Comparison of ENCODE assay signal across 2 cellular contexts in the genomic region with DNA sequence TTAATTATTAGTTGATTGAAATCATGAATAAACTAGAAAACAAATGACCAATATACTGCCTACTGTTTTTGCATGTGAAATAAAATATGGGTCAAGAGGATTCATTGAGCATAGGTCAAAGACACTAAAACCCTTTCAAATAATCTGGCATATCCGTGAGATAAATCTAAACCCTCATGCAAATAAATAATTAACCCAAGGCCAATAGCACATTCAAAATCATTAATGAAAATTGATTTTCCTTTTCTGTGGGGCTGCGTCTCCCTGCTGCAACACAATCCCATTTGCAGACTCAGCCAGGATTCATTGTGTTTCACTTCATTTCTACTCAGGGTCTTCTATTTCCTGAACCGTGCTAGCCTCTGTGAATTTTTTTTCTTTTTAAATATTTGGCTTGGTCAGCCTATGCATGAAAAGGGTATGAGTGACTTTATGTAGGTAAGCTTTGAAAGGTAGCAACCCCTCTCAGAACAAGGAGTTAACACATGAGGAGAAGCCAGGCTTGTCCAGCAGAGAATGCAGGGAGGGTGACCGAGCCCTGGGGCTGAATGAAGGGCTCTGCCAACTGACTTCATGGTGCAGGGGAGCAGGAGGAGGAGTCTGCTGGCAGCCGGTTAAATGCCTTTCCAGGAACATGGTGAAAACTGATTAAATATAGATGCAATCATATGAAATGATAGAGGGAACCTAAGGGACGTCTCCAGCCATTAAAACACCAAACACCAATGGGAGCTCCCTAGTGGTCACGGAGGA.
A peak's percentile ranks its signal among the peaks of the same experiment; 100 is the strongest.
TF ChIP-seq lines count a peak whose summit lies in the region.

No MANE protein-coding gene starts in this region.

TF ChIP-seq in liver, 16 proteins besides CTCF, POLR2A, EP300 and RAD21:
- TF ChIP-seq FOXA1 (IDR thresholded peaks at IDR 0.05): no peak
- no peak for TF ChIP-seq EGR1 (IDR thresholded peaks at IDR 0.05; ENCODE audit: low read depth in 2 of 2)
- no peak for TF ChIP-seq NR2F2 (IDR thresholded peaks at IDR 0.05)
- no peak for TF ChIP-seq HNF4G (IDR thresholded peaks at IDR 0.05)
- TF ChIP-seq, protein P1, sequence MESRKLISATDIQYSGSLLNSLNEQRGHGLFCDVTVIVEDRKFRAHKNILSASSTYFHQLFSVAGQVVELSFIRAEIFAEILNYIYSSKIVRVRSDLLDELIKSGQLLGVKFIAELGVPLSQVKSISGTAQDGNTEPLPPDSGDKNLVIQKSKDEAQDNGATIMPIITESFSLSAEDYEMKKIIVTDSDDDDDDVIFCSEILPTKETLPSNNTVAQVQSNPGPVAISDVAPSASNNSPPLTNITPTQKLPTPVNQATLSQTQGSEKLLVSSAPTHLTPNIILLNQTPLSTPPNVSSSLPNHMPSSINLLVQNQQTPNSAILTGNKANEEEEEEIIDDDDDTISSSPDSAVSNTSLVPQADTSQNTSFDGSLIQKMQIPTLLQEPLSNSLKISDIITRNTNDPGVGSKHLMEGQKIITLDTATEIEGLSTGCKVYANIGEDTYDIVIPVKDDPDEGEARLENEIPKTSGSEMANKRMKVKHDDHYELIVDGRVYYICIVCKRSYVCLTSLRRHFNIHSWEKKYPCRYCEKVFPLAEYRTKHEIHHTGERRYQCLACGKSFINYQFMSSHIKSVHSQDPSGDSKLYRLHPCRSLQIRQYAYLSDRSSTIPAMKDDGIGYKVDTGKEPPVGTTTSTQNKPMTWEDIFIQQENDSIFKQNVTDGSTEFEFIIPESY (IDR thresholded peaks at IDR 0.05): peak; percentile 55
- peak in 1 of 2 donors; percentile 6 for TF ChIP-seq GABPA (IDR thresholded peaks at IDR 0.05 in 1 of 2, conservative IDR thresholded peaks at IDR 0.05 in 1 of 2)
- peak in 1 of 2 donors; percentile 32 for TF ChIP-seq JUND (IDR thresholded peaks at IDR 0.05)
- TF ChIP-seq, protein P2, sequence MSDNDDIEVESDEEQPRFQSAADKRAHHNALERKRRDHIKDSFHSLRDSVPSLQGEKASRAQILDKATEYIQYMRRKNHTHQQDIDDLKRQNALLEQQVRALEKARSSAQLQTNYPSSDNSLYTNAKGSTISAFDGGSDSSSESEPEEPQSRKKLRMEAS (IDR thresholded peaks at IDR 0.05): peak; percentile 55
- TF ChIP-seq FOXA2 (IDR thresholded peaks at IDR 0.05): no peak
- peak; percentile 81 for TF ChIP-seq SP1 (IDR thresholded peaks at IDR 0.05)
- peak; percentile 59 to 60 for TF ChIP-seq HNF4A (conservative IDR thresholded peaks at IDR 0.05)
- TF ChIP-seq, protein P3, sequence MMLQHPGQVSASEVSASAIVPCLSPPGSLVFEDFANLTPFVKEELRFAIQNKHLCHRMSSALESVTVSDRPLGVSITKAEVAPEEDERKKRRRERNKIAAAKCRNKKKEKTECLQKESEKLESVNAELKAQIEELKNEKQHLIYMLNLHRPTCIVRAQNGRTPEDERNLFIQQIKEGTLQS (IDR thresholded peaks at IDR 0.05): no peak
- peak; percentile 91 for TF ChIP-seq TAF1 (conservative IDR thresholded peaks at IDR 0.05)
- TF ChIP-seq, protein P4, sequence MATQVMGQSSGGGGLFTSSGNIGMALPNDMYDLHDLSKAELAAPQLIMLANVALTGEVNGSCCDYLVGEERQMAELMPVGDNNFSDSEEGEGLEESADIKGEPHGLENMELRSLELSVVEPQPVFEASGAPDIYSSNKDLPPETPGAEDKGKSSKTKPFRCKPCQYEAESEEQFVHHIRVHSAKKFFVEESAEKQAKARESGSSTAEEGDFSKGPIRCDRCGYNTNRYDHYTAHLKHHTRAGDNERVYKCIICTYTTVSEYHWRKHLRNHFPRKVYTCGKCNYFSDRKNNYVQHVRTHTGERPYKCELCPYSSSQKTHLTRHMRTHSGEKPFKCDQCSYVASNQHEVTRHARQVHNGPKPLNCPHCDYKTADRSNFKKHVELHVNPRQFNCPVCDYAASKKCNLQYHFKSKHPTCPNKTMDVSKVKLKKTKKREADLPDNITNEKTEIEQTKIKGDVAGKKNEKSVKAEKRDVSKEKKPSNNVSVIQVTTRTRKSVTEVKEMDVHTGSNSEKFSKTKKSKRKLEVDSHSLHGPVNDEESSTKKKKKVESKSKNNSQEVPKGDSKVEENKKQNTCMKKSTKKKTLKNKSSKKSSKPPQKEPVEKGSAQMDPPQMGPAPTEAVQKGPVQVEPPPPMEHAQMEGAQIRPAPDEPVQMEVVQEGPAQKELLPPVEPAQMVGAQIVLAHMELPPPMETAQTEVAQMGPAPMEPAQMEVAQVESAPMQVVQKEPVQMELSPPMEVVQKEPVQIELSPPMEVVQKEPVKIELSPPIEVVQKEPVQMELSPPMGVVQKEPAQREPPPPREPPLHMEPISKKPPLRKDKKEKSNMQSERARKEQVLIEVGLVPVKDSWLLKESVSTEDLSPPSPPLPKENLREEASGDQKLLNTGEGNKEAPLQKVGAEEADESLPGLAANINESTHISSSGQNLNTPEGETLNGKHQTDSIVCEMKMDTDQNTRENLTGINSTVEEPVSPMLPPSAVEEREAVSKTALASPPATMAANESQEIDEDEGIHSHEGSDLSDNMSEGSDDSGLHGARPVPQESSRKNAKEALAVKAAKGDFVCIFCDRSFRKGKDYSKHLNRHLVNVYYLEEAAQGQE (IDR thresholded peaks at IDR 0.05): peak; percentile 50
- peak; percentile 44 for TF ChIP-seq YY1 (IDR thresholded peaks at IDR 0.05)
- peak; percentile 77 to 89 for TF ChIP-seq RXRA (IDR thresholded peaks at IDR 0.05)

TF ChIP-seq in HepG2, 621 proteins besides CTCF, POLR2A, EP300 and RAD21:
- TF ChIP-seq, protein P5, sequence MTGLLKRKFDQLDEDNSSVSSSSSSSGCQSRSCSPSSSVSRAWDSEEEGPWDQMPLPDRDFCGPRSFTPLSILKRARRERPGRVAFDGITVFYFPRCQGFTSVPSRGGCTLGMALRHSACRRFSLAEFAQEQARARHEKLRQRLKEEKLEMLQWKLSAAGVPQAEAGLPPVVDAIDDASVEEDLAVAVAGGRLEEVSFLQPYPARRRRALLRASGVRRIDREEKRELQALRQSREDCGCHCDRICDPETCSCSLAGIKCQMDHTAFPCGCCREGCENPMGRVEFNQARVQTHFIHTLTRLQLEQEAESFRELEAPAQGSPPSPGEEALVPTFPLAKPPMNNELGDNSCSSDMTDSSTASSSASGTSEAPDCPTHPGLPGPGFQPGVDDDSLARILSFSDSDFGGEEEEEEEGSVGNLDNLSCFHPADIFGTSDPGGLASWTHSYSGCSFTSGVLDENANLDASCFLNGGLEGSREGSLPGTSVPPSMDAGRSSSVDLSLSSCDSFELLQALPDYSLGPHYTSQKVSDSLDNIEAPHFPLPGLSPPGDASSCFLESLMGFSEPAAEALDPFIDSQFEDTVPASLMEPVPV (CRISPR knock-in tag; IDR thresholded peaks at IDR 0.05): no peak
- TF ChIP-seq HNRNPH1 (optimal IDR thresholded peaks at IDR 0.05; ENCODE audit: low read depth, low read length): no peak
- no peak for TF ChIP-seq RORA (CRISPR knock-in tag; IDR thresholded peaks at IDR 0.05)
- TF ChIP-seq ZFP62 (CRISPR knock-in tag; IDR thresholded peaks at IDR 0.05): no peak
- no peak for TF ChIP-seq NR3C1 (CRISPR knock-in tag; IDR thresholded peaks at IDR 0.05)
- TF ChIP-seq CENPT (CRISPR knock-in tag; IDR thresholded peaks at IDR 0.05; ENCODE audit: low read depth): no peak
- no peak for TF ChIP-seq MXI1 (IDR thresholded peaks at IDR 0.05; ENCODE audit: borderline replicate concordance, low read depth, low read length)
- no peak for TF ChIP-seq ZNF383 (CRISPR knock-in tag; IDR thresholded peaks at IDR 0.05; ENCODE audit: borderline replicate concordance)
- TF ChIP-seq SKI (IDR thresholded peaks at IDR 0.05; ENCODE audit: partially characterized antibody): no peak
- TF ChIP-seq ZNF10 (CRISPR knock-in tag; IDR thresholded peaks at IDR 0.05; ENCODE audit: borderline replicate concordance, low read depth): no peak
- no peak for TF ChIP-seq BRCA1 (CRISPR knock-in tag; IDR thresholded peaks at IDR 0.05)
- no peak for TF ChIP-seq TBX3 (IDR thresholded peaks at IDR 0.05; ENCODE audit: borderline replicate concordance)
- TF ChIP-seq HOXA7 (CRISPR knock-in tag; IDR thresholded peaks at IDR 0.05): no peak
TF ChIP-seq in HepG2: peak in this region for 0.
